Comparison of ENCODE assay signal across 24 cellular contexts in genomic region chr20:54499111-54499510, GRCh38. TPM values are rescaled to one million over a fixed set of nuclear protein-coding genes. Genes with fewer than 3 reads are reported as not detected.
A peak's percentile ranks its signal among the peaks of the same experiment; 100 is the strongest.
DNase-seq lines count a peak whose midpoint lies in the region; ATAC-seq, FAIRE-seq and TF ChIP-seq lines count a peak whose summit lies in the region.
"Had no signal": no experiment of that assay in that cellular context is flagged by ENCODE, and none has a peak within 500 bp of the region (broad histone marks: within the 10 kb centered on the region; RNA-seq: fewer than 3 reads in every experiment).

No MANE protein-coding gene starts in this region.

- CTCF ChIA-PET in A673 (lab: Charles Lee): no interaction called here

- H3K27me3 Mint-ChIP-seq in brain: no peaks in the 10 kb centered on the region

- H3K9me3 Mint-ChIP-seq in brain: no peaks in the 10 kb centered on the region
- H3K9me3 Mint-ChIP-seq: CD4-positive, alpha-beta T cell; CD8-positive, alpha-beta T cell had no signal

- intact Hi-C loops in A673 (cut with micrococcal nuclease; ENCODE audit: unreplicated experiment): no loop called here

- H3K4me3 ChIP-seq in A673 (ENCODE audit: low read depth, low read length, poor library complexity, severe bottlenecking) (no peak overlapping the region), retinal pigment epithelial cell (ENCODE audit: low read length) (no peak overlapping the region)
- H3K4me3 ChIP-seq: A549, BLaER1 had no signal

- H3K27ac Mint-ChIP-seq in brain: peak overlapping the region in 4 of 5 experiments; percentile 16 to 78 (median 40)
- H3K27ac Mint-ChIP-seq: CD4-positive, alpha-beta T cell; CD8-positive, alpha-beta T cell had no signal

- BruUV-seq in A673 (replicated peaks; lab: Mats Ljungman, UMichigan): no TSS peak

- H3K4me1 Mint-ChIP-seq in brain: peaks cover 35% of the 10 kb centered on the region

- no peak for FAIRE-seq in HTR-8/SVneo (lab: Jason Lieb, UNC)
- FAIRE-seq: A549, D721Med, G401.6, GM12892, GM19239 had no signal

- no peak overlapping the region for H3K4me3 Mint-ChIP-seq in brain
- H3K4me3 Mint-ChIP-seq: CD4-positive, alpha-beta T cell; CD8-positive, alpha-beta T cell had no signal

- DNase-seq in A673 (ENCODE audit: low spot score) (peak; percentile 59), astrocyte of the hippocampus (ENCODE audit: low read depth, low spot score) (peak; percentile 51), retinal pigment epithelial cell (ENCODE audit: low read depth) (peak; percentile 48), NOMO-1 (lab: John Stamatoyannopoulos, UW; ENCODE audit: unreplicated experiment in 2 of 2) (no peak), HTR-8/SVneo (ENCODE audit: insufficient read length, low spot score) (no peak)
- DNase-seq: ACHN; BE2C; Caco-2; Calu3; CD4-positive, alpha-beta T cell; CD8-positive, alpha-beta T cell; DMS79 treated with DMSO at 0.1 percent for 48 hours; GF-D8 had no signal

- TF ChIP-seq CTCF in A673 (conservative IDR thresholded peaks at IDR 0.05; ENCODE audit: low read depth, low read length) (no peak), brain (conservative IDR thresholded peaks at IDR 0.05) (no peak), retinal pigment epithelial cell (conservative IDR thresholded peaks at IDR 0.05; ENCODE audit: low read depth, low read length) (no peak)

- H3K36me3 Mint-ChIP-seq in brain: peaks cover 10% of the 10 kb centered on the region
- H3K36me3 Mint-ChIP-seq: CD8-positive, alpha-beta T cell had no signal

- ATAC-seq in HG03460 (IDR thresholded peaks at IDR 0.05; ENCODE audit: unreplicated experiment): no peak
- ATAC-seq: A549; CD8-positive, alpha-beta T cell had no signal

- H3K27ac ChIP-seq in A673 (ENCODE audit: low read depth, low read length, poor library complexity, severe bottlenecking): no peak overlapping the region
- H3K27ac ChIP-seq: 22Rv1, A549, BLaER1, C4-2B had no signal

- no peaks in the 10 kb centered on the region for H3K9me3 ChIP-seq in A673 (ENCODE audit: low read depth, low read length, poor library complexity, severe bottlenecking)
- H3K9me3 ChIP-seq: A549, BE2C, BLaER1, Caco-2 had no signal

- no peaks in the 10 kb centered on the region for H3K36me3 ChIP-seq in A673 (ENCODE audit: insufficient read depth, low read length, poor library complexity, severe bottlenecking)
- H3K36me3 ChIP-seq: BE2C, BLaER1 had no signal

- no peaks in the 10 kb centered on the region for H3K27me3 ChIP-seq in A673 (replicated peaks; ENCODE audit: insufficient read depth, low read depth, low read length, poor library complexity)
- H3K27me3 ChIP-seq: BE2C, BLaER1 had no signal

- H3K4me1 ChIP-seq in A673 (ENCODE audit: insufficient read depth, low read length, poor library complexity, severe bottlenecking): peaks cover 21% of the 10 kb centered on the region
- H3K4me1 ChIP-seq: A549, BE2C, BLaER1, Caco-2 had no signal

- POLR2A ChIA-PET in A673 (lab: Charles Lee; ENCODE audit: low non-redundant PET): no interaction called here

RNA-seq across cellular contexts. Expression of gene DOK5, which starts 23.7 kb away (rescaled TPM):
- 4.9 and 5.4 TPM in 2 replicates for total RNA-seq in A673 (2021)
- polyA plus RNA-seq in brain (ENCODE audit: insufficient read depth, low read depth, low replicate concordance): 5.7 TPM
- total RNA-seq: A172; Caco-2; CD4-positive, alpha-beta T cell; CD8-positive, alpha-beta T cell had no signal
- polyA plus RNA-seq: A549 had no signal

Comparison
In these comparisons a context has a peak if more than half of its experiments do, and no peak if none do; other contexts are left out.
1. DNase-seq: peak in A673 (single experiment), astrocyte of the hippocampus (single experiment) and retinal pigment epithelial cell (single experiment); none in NOMO-1 (0 of 2) and HTR-8/SVneo (single experiment).